Comparison of ENCODE assay signal across 10 cellular contexts in the genomic region with DNA sequence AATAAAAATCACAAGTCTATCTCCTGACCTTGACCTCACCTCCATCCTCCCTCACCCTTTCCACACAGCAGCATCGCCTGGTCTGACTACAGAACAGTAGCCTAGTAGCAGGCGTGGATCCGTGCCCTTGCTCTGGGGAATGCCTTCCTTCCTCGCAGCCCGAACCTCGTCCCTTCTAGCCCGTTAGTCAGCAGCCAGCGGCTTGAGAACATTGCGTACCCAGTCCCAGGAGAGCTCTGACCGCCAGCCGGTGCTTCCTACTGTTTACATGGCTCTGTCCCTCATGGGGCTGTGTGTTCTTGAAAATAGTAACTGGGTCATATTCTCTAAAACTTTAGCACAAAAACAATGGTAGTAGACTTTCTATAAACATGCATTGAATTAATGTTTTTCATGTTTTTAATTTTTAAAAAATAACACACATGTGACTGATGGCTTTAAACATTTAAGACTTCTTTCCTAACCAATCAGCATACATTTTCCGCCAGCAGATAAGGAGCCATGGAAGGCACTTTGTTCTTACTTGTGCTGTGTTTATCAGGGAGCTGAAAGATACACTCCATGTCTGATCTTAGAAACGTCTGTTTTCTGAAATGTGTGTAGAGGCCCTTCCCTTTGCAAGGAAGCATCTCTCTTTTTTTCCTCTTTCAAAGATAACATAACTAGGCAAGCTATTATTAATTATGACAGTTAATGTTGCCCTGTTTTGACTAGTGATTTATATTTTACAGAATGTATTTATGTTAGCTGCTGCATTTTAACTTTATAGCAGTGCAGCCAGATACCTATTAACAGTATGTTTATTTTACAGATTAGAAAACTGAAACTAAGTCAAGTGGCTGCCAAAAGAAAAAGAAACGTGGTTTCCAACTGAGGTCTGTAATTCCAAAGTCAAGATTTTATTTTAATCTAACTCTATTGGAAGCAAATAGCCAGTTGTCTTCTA.
DNase-seq lines count a peak whose midpoint lies in the region; ATAC-seq, FAIRE-seq and TF ChIP-seq lines count a peak whose summit lies in the region.
"Had no signal": no experiment of that assay in that cellular context is flagged by ENCODE, and none has a peak within 500 bp of the region (broad histone marks: within the 10 kb centered on the region; RNA-seq: fewer than 3 reads in every experiment).

No MANE protein-coding gene starts in this region.

- H3K4me1 Mint-ChIP-seq in chondrocyte (ENCODE audit: low read depth): peaks cover 30% of the 10 kb centered on the region
- H3K4me1 Mint-ChIP-seq: activated naive CD8-positive, alpha-beta T cell treated with anti-CD3 and anti-CD28 coated beads for 36 hours; CD14-positive monocyte had no signal

- peak overlapping the region in 1 of 2 donors; percentile 43 for H3K27ac ChIP-seq in kidney (ENCODE audit: low read depth in 2 of 2, low read length in 2 of 2)

- H3K9ac ChIP-seq in kidney (ENCODE audit: low read length in 2 of 2): no peak overlapping the region

- no peak for TF ChIP-seq CTCF in chondrocyte (IDR thresholded peaks at IDR 0.05)
- no peak for TF ChIP-seq CTCF in kidney (IDR thresholded peaks at IDR 0.05; ENCODE audit: borderline replicate concordance, extremely low read depth, insufficient read depth)

- no peaks in the 10 kb centered on the region for H3K36me3 ChIP-seq in kidney (ENCODE audit: control insufficient read depth in 1 of 2, insufficient read depth in 2 of 2, low read length in 2 of 2)

- in situ Hi-C loops in G401 (cut with HindIII; ENCODE audit: low sequenced_read_pairs): no loop called here
- in situ Hi-C loops in KBM-7 (cut with MboI; ENCODE audit: low pct_unique_long_range_greater_than_20kb, low sequenced_read_pairs): no loop called here

- ATAC-seq in GM21360 (IDR thresholded peaks at IDR 0.05; ENCODE audit: unreplicated experiment): no peak

- no peak for FAIRE-seq in kidney (lab: Jason Lieb, UNC)

- no peaks in the 10 kb centered on the region for H3K9me3 ChIP-seq in kidney (ENCODE audit: control insufficient read depth in 1 of 2, low read length in 2 of 2)

- H3K27me3 Mint-ChIP-seq in chondrocyte (ENCODE audit: low read depth): no peaks in the 10 kb centered on the region
- H3K27me3 Mint-ChIP-seq: activated naive CD8-positive, alpha-beta T cell treated with anti-CD3 and anti-CD28 coated beads for 36 hours had no signal

- H3K9me3 Mint-ChIP-seq in chondrocyte (ENCODE audit: low read depth): no peaks in the 10 kb centered on the region
- H3K9me3 Mint-ChIP-seq: activated naive CD8-positive, alpha-beta T cell treated with anti-CD3 and anti-CD28 coated beads for 36 hours had no signal

- no peak overlapping the region for H3K4me3 Mint-ChIP-seq in chondrocyte (ENCODE audit: unreplicated experiment)
- H3K4me3 Mint-ChIP-seq: activated naive CD8-positive, alpha-beta T cell treated with anti-CD3 and anti-CD28 coated beads for 36 hours; CD14-positive monocyte had no signal

- H3K4me1 ChIP-seq in kidney (ENCODE audit: control insufficient read depth in 1 of 2, insufficient read depth in 1 of 2, low read depth in 1 of 2, low read length in 2 of 2): no peaks in the 10 kb centered on the region

- H3K27ac Mint-ChIP-seq in chondrocyte (ENCODE audit: unreplicated experiment): peak overlapping the region; percentile 95
- H3K27ac Mint-ChIP-seq: activated naive CD8-positive, alpha-beta T cell treated with anti-CD3 and anti-CD28 coated beads for 36 hours had no signal

- H3K36me3 Mint-ChIP-seq in chondrocyte (ENCODE audit: low read depth): peaks cover 2% of the 10 kb centered on the region
- H3K36me3 Mint-ChIP-seq: activated naive CD8-positive, alpha-beta T cell treated with anti-CD3 and anti-CD28 coated beads for 36 hours; CD14-positive monocyte had no signal

- DNase-seq in G401 (ENCODE audit: low spot score) (peak; percentile 2), chondrocyte (ENCODE audit: low spot score) (no peak), kidney (peak; percentile 93), skeletal muscle cell (ENCODE audit: low read depth) (peak; percentile 92), KBM-7 (no peak), NCI-H345 treated with DMSO at 0.1 percent for 48 hours (lab: John Stamatoyannopoulos, UW; ENCODE audit: unreplicated experiment) (no peak), inferior parietal cortex (ENCODE audit: extremely low spot score) (no peak)
- DNase-seq: activated naive CD8-positive, alpha-beta T cell treated with anti-CD3 and anti-CD28 coated beads for 36 hours had no signal

- H3K4me3 ChIP-seq in kidney (ENCODE audit: low read length in 2 of 2): no peak overlapping the region
- H3K4me3 ChIP-seq in skeletal muscle cell (ENCODE audit: low read depth, low read length): no peak overlapping the region

- intact Hi-C loops in kidney (cut with DNase I): no loop called here

Comparison
In these comparisons a context has a peak if more than half of its experiments do, and no peak if none do; other contexts are left out.
1. DNase-seq: peak in G401 (single experiment), kidney (single experiment) and skeletal muscle cell (single experiment); none in chondrocyte (single experiment), KBM-7 (single experiment), NCI-H345 treated with DMSO at 0.1 percent for 48 hours (single experiment) and inferior parietal cortex (single experiment).